8 cellular contexts compared by ENCODE assay signal in genomic region chr17:82458130-82458884, GRCh38. TPM values are rescaled to one million over a fixed set of nuclear protein-coding genes. Genes with fewer than 3 reads are reported as not detected.
DNase-seq lines count a peak whose midpoint lies in the region; ATAC-seq and TF ChIP-seq lines count a peak whose summit lies in the region.

TSS of gene NARF (plus strand) at chr17:82458741. CDS start at chr17:82458804, 63 bp downstream.

- peak; percentile 92 for ATAC-seq in GM19395 (IDR thresholded peaks at IDR 0.05; ENCODE audit: unreplicated experiment)
- peak; percentile 84 for ATAC-seq in HG03565 (IDR thresholded peaks at IDR 0.05; ENCODE audit: unreplicated experiment)

- H3K27me3 ChIP-seq in liver (ENCODE audit: control insufficient read depth in 4 of 4, insufficient read depth in 4 of 4, low read length in 3 of 4): no peaks in the 10 kb centered on the region

- peak in 1 of 2 donors; percentile 32 for TF ChIP-seq RAD21 in liver (IDR thresholded peaks at IDR 0.05)

- H3K27ac ChIP-seq in C4-2B (peak within 1 kb of the TSS; percentile 91), liver (ENCODE audit: low read depth in 1 of 2, low read length in 2 of 2) (peak within 1 kb of the TSS; percentile 99)

- WGBS in liver: under 1% methylated on average over 90 of the region's 90 CpGs

- peak; percentile 100 for DNase-seq in NCI-H774 (lab: John Stamatoyannopoulos, UW)
- peak; percentile 92 to 93 for DNase-seq in activated CD4-positive, alpha-beta T cell treated with anti-CD3 and anti-CD28 coated beads, Interleukin-2, amount 50 U/mL, for 4 hours
- peak; percentile 96 to 99 for DNase-seq in dermis microvascular lymphatic vessel endothelial cell (ENCODE audit: low read depth in 2 of 2)
- DNase-seq in stimulated activated CD4-positive, alpha-beta T cell treated with anti-CD3 and anti-CD28 coated beads, Interleukin-4, amount 100 ng/mL, for 24 hours: peak; percentile 97

- peak within 1 kb of the TSS; percentile 89 to 91 for H3K9ac ChIP-seq in liver (ENCODE audit: low read depth in 1 of 2, low read length in 2 of 2)

- peaks cover 0 to 23% (median 13%) of the 10 kb centered on the region in 4 donors for H3K4me1 ChIP-seq in liver (ENCODE audit: control insufficient read depth in 4 of 4, insufficient read depth in 4 of 4, low read length in 3 of 4)

- no peak for TF ChIP-seq CTCF in C4-2B (conservative IDR thresholded peaks at IDR 0.05)
- TF ChIP-seq CTCF in liver (IDR thresholded peaks at IDR 0.05; ENCODE audit: low read depth, low read length, missing input control): no peak

- H3K36me3 ChIP-seq in liver (ENCODE audit: control insufficient read depth in 4 of 4, insufficient read depth in 3 of 4, low read depth in 1 of 4, low read length in 3 of 4): peaks cover 0 to 16% (median 3%) of the 10 kb centered on the region in 4 donors

- peak within 1 kb of the TSS; percentile 77 to 90 (median 85) for H3K4me3 ChIP-seq in liver (ENCODE audit: low read depth in 1 of 3, low read length in 3 of 3)

- no peaks in the 10 kb centered on the region for H3K9me3 ChIP-seq in liver (ENCODE audit: control insufficient read depth in 4 of 4, low read length in 3 of 4)

TF ChIP-seq in liver, 16 proteins besides CTCF, POLR2A, EP300 and RAD21:
- TF ChIP-seq NR2F2 (IDR thresholded peaks at IDR 0.05) (no peak), HNF4A (conservative IDR thresholded peaks at IDR 0.05) (no peak), SP1 (IDR thresholded peaks at IDR 0.05) (peak; percentile 96), YY1 (IDR thresholded peaks at IDR 0.05) (peak; percentile 99), REST (IDR thresholded peaks at IDR 0.05) (peak; percentile 85), HNF4G (IDR thresholded peaks at IDR 0.05) (no peak), FOXA1 (IDR thresholded peaks at IDR 0.05) (no peak), FOXA2 (IDR thresholded peaks at IDR 0.05) (no peak), RXRA (IDR thresholded peaks at IDR 0.05) (no peak), GABPA (IDR thresholded peaks at IDR 0.05 in 1 of 2, conservative IDR thresholded peaks at IDR 0.05 in 1 of 2) (peak in 1 of 2 donors; percentile 65)

RNA-seq across cellular contexts. Expression of gene NARF, which starts in this region (rescaled TPM):
- 56.0 and 123 TPM in 2 replicates for total RNA-seq in dermis microvascular lymphatic vessel endothelial cell
- 10 to 100 TPM; 24.8 to 87.5 TPM for total RNA-seq in liver
- polyA plus RNA-seq in liver: 10 to 100 TPM; 19.8 to 27.6 TPM

Comparison
In these comparisons a context has a peak if more than half of its experiments do, and no peak if none do; other contexts are left out.
1. Peak in every context shown above with its lines: DNase-seq, ATAC-seq, H3K4me3 ChIP-seq and H3K27ac ChIP-seq.